ENCODE assay signal across 22 cellular contexts in the genomic region with DNA sequence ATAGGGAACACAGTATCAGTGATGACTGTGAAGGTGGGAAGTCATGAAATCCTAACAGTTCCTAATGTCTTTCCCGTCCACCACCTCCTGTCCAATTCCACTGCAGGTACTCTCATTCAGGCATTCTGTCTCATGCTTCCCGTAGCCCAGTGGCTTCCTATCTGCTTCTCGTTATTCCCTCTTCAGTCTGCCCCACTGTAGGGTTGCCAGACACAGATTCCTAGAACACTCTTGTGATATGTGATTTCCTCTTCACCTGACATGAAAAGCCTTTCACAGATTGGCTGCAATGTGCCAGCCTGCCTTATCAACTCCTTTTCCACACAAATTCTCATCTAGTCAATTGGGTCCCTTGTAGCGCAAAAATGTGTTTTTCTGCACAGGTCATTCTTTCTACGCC.
"Had no signal": no experiment of that assay in that cellular context is flagged by ENCODE, and none has a peak within 500 bp of the region (broad histone marks: within the 10 kb centered on the region; RNA-seq: fewer than 3 reads in every experiment).

No MANE protein-coding gene starts in this region.

- H3K27me3 ChIP-seq: adrenal gland had no signal

- H3K4me1 ChIP-seq: adrenal gland had no signal

- H3K4me3 ChIP-seq: adrenal gland had no signal

- H3K27ac ChIP-seq: adrenal gland, VCaP had no signal

- H3K9me3 ChIP-seq: adrenal gland had no signal

- DNase-seq: activated CD4-positive, alpha-beta memory T cell treated with anti-CD3 and anti-CD28 coated beads for 36 hours; activated CD4-positive, alpha-beta T cell treated with anti-CD3 and anti-CD28 coated beads, Interleukin-2, amount 10 ng/mL, durations not matched to agents 7 days and 5 days; activated CD4-positive, CD25-positive, alpha-beta regulatory T cell; activated CD8-positive, alpha-beta memory T cell treated with anti-CD3 and anti-CD28 coated beads for 24 hours; activated naive CD4-positive, alpha-beta T cell treated with anti-CD3 and anti-CD28 coated beads, Interleukin-2, amount 50 U/mL, for 16 hours; activated naive CD8-positive, alpha-beta T cell treated with anti-CD3 and anti-CD28 coated beads, Interleukin-2, amount 10 ng/mL, durations not matched to agents 7 days and 5 days; activated T-cell treated with anti-CD3 and anti-CD28 coated beads, Interleukin-2, amount 50 U/mL, for 48 hours; adrenal gland; anterior cingulate cortex; NCI-H1048; NCI-H146; NCI-H187 treated with DMSO at 0.1 percent for 48 hours; NCI-H2081 treated with DMSO at 0.1 percent for 48 hours; NCI-H446; NCI-H524; PC-3; SIG-M5; T-cell; T-helper 2 cell; T1000 had no signal

- ATAC-seq: HepG2, PC-3, T-cell had no signal
